8 cellular contexts compared by ENCODE assay signal in the genomic region with DNA sequence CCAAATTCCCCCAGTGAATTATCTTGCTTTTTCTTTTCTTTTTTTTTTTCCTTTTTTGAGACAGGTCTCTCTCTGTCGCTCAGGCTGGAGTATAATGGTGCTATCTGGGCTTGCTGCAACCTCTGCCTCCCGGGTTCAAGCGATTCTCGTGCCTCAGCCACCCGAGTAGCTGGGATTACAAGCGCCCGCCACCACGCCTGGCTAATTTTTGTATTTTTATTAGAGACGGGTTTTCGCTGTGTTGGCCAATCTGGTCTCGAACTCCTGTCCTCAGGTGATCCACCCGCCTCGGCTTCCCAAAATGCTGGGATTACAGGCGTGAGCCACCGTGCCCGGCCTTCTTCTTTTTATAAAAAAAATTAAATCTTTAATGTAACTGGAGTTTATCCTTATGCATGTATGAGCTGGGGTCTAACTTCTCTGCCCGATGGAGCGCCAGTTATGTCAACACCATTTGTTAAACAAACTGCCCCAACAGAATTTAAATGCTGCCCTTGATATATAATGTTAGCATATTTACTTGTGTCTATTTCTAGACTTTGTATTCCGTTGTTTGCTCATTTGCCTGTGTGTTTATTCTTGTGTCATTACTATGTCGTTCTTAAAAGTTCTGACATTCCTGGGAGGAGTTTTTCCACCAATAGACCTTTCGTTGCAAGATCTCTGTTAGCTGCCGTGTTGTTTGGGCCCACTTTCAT. TPM values are rescaled to one million over a fixed set of nuclear protein-coding genes. Genes with fewer than 3 reads are reported as not detected.
DNase-seq lines count a peak whose midpoint lies in the region; ATAC-seq and TF ChIP-seq lines count a peak whose summit lies in the region.

No MANE protein-coding gene starts in this region.

- H3K27ac ChIP-seq in BLaER1 treated with 17β-estradiol and CSF1 and Interleukin-3, amounts not matched to agents 10 nM and 100 nM, result peak overlapping the region; percentile 61 to 99 (median 93); a peak in 21 of 22 replicates
- peak overlapping the region; percentile 77 to 82 for H3K27ac ChIP-seq in tibial artery

- H3K4me1 Mint-ChIP-seq in activated naive CD8-positive, alpha-beta T cell treated with anti-CD3 and anti-CD28 coated beads, Interleukin-2, amount 10 ng/mL, durations not matched to agents 7 days and 5 days, result peaks cover 27% of the 10 kb centered on the region

- H3K9ac ChIP-seq in BLaER1 treated with 17β-estradiol and CSF1 and Interleukin-3, amounts not matched to agents 10 nM and 100 nM, result peak overlapping the region; percentile 69 to 96 (median 92)

- peak overlapping the region; percentile 88 to 99 (median 94) for H3K4me2 ChIP-seq in BLaER1 treated with 17β-estradiol and CSF1 and Interleukin-3, amounts not matched to agents 10 nM and 100 nM

- DNase-seq in activated naive CD8-positive, alpha-beta T cell treated with anti-CD3 and anti-CD28 coated beads, Interleukin-2, amount 10 ng/mL, durations not matched to agents 7 days and 5 days, result no peak
- DNase-seq in kidney epithelial cell (ENCODE audit: low read depth) (no peak), tibial artery (no peak), 8988T (no peak)

- H3K27me3 Mint-ChIP-seq in activated naive CD8-positive, alpha-beta T cell treated with anti-CD3 and anti-CD28 coated beads, Interleukin-2, amount 10 ng/mL, durations not matched to agents 7 days and 5 days, result peaks cover 3% of the 10 kb centered on the region

- H3K4me3 ChIP-seq in BLaER1 treated with 17β-estradiol and CSF1 and Interleukin-3, amounts not matched to agents 10 nM and 100 nM, result peak overlapping the region; percentile 55 to 87 (median 75)
- H3K4me3 ChIP-seq in kidney epithelial cell (ENCODE audit: low read depth, low read length) (peak overlapping the region; percentile 67), tibial artery (peak overlapping the region; percentile 58 to 63)

- peaks cover 0 to 29% (median 18%) of the 10 kb centered on the region in 11 experiments; a peak in 16 of 22 replicates for H4K20me1 ChIP-seq in BLaER1 treated with 17β-estradiol and CSF1 and Interleukin-3, amounts not matched to agents 10 nM and 100 nM

- POLR2A ChIA-PET in activated naive CD8-positive, alpha-beta T cell treated with anti-CD3 and anti-CD28 coated beads, Interleukin-2, amount 10 ng/mL, durations not matched to agents 7 days and 5 days (lab: Charles Lee), result interaction anchor here (0.7 to 8.1 kb wide), 19 partner anchors 11 to 354 kb away, joined by 3 to 87 read pairs (median 6); a partner anchor contains a TSS

- peak overlapping the region; percentile 96 for H3K4me3 Mint-ChIP-seq in activated naive CD8-positive, alpha-beta T cell treated with anti-CD3 and anti-CD28 coated beads, Interleukin-2, amount 10 ng/mL, durations not matched to agents 7 days and 5 days

- no peaks in the 10 kb centered on the region for H3K27me3 ChIP-seq in BLaER1 treated with 17β-estradiol and CSF1 and Interleukin-3, amounts not matched to agents 10 nM and 100 nM
- no peaks in the 10 kb centered on the region for H3K27me3 ChIP-seq in kidney epithelial cell (ENCODE audit: control insufficient read depth, insufficient read depth, low read length)
- H3K27me3 ChIP-seq in tibial artery, result no peaks in the 10 kb centered on the region

- peaks cover 26 to 49% (median 41%) of the 10 kb centered on the region in 10 experiments for H3K4me1 ChIP-seq in BLaER1 treated with 17β-estradiol and CSF1 and Interleukin-3, amounts not matched to agents 10 nM and 100 nM
- peaks cover 0 to 14% (median 8%) of the 10 kb centered on the region in 4 donors for H3K4me1 ChIP-seq in tibial artery

- ATAC-seq in HG02759 (IDR thresholded peaks at IDR 0.05; ENCODE audit: unreplicated experiment) (peak; percentile 31), HG03460 (IDR thresholded peaks at IDR 0.05; ENCODE audit: unreplicated experiment) (no peak), GM21786 (IDR thresholded peaks at IDR 0.05; ENCODE audit: unreplicated experiment) (no peak)
- ATAC-seq in activated naive CD8-positive, alpha-beta T cell treated with anti-CD3 and anti-CD28 coated beads, Interleukin-2, amount 10 ng/mL, durations not matched to agents 7 days and 5 days (ENCODE audit: low read depth), result peak; percentile 40

- TF ChIP-seq CTCF in kidney epithelial cell (IDR thresholded peaks at IDR 0.05; ENCODE audit: insufficient read depth, low read length, poor library complexity, severe bottlenecking), result no peak
- TF ChIP-seq CTCF in tibial artery (IDR thresholded peaks at IDR 0.05), result no peak

- peaks cover 0 to 36% (median 22%) of the 10 kb centered on the region in 11 experiments; a peak in 18 of 22 replicates for H3K36me3 ChIP-seq in BLaER1 treated with 17β-estradiol and CSF1 and Interleukin-3, amounts not matched to agents 10 nM and 100 nM
- peaks cover 2% of the 10 kb centered on the region for H3K36me3 ChIP-seq in kidney epithelial cell (ENCODE audit: control insufficient read depth, insufficient read depth, low read length)
- no peaks in the 10 kb centered on the region for H3K36me3 ChIP-seq in tibial artery

- H3K27ac Mint-ChIP-seq in activated naive CD8-positive, alpha-beta T cell treated with anti-CD3 and anti-CD28 coated beads, Interleukin-2, amount 10 ng/mL, durations not matched to agents 7 days and 5 days, result peak overlapping the region; percentile 92

- intact Hi-C loops in tibial artery (cut with DNase I; ENCODE audit: low total_unique reads), result no loop called here

- peaks cover 24% of the 10 kb centered on the region for H3K36me3 Mint-ChIP-seq in activated naive CD8-positive, alpha-beta T cell treated with anti-CD3 and anti-CD28 coated beads, Interleukin-2, amount 10 ng/mL, durations not matched to agents 7 days and 5 days

- no peaks in the 10 kb centered on the region for H3K9me3 Mint-ChIP-seq in activated naive CD8-positive, alpha-beta T cell treated with anti-CD3 and anti-CD28 coated beads, Interleukin-2, amount 10 ng/mL, durations not matched to agents 7 days and 5 days

- no peaks in the 10 kb centered on the region for H3K9me3 ChIP-seq in BLaER1 treated with 17β-estradiol and CSF1 and Interleukin-3, amounts not matched to agents 10 nM and 100 nM (replicated peaks in 1 of 11)
- no peaks in the 10 kb centered on the region for H3K9me3 ChIP-seq in tibial artery

RNA-seq across cellular contexts. Expression of a gene that starts 0.5 kb away (rescaled TPM):
- total RNA-seq in activated naive CD8-positive, alpha-beta T cell treated with anti-CD3 and anti-CD28 coated beads, Interleukin-2, amount 10 ng/mL, durations not matched to agents 7 days and 5 days, result 100 to 1,000 TPM; 128 to 152 TPM
- total RNA-seq in kidney epithelial cell, result 11.6 and 21.6 TPM in 2 replicates

RNA-seq across cellular contexts. Expression of a gene that starts 20.9 kb away (rescaled TPM):
- total RNA-seq in activated naive CD8-positive, alpha-beta T cell treated with anti-CD3 and anti-CD28 coated beads, Interleukin-2, amount 10 ng/mL, durations not matched to agents 7 days and 5 days, result 10 to 100 TPM; 15.7 to 16.5 TPM
- 13.3 and 16.1 TPM in 2 replicates for total RNA-seq in kidney epithelial cell

RNA-seq across cellular contexts. Expression of a gene that starts 34.7 kb away (rescaled TPM):
- 10 to 100 TPM; 39.5 to 46.4 TPM for total RNA-seq in activated naive CD8-positive, alpha-beta T cell treated with anti-CD3 and anti-CD28 coated beads, Interleukin-2, amount 10 ng/mL, durations not matched to agents 7 days and 5 days
- total RNA-seq in kidney epithelial cell, result 10.0 and 14.7 TPM in 2 replicates

RNA-seq across cellular contexts. Expression of a gene that starts 36.9 kb away (rescaled TPM):
- total RNA-seq in activated naive CD8-positive, alpha-beta T cell treated with anti-CD3 and anti-CD28 coated beads, Interleukin-2, amount 10 ng/mL, durations not matched to agents 7 days and 5 days, result 100 to 1,000 TPM; 129 to 130 TPM
- total RNA-seq in kidney epithelial cell, result 7.8 and 14.1 TPM in 2 replicates

RNA-seq across cellular contexts. Expression of a gene that starts 38.2 kb away (rescaled TPM):
- total RNA-seq in activated naive CD8-positive, alpha-beta T cell treated with anti-CD3 and anti-CD28 coated beads, Interleukin-2, amount 10 ng/mL, durations not matched to agents 7 days and 5 days, result 10 to 100 TPM; 47.2 to 56.8 TPM
- 33.5 and 34.3 TPM in 2 replicates for total RNA-seq in kidney epithelial cell

Comparison
In these comparisons a context has a peak if more than half of its experiments do, and no peak if none do; other contexts are left out.
1. ATAC-seq: peak in HG02759 (single experiment) and activated naive CD8-positive, alpha-beta T cell treated with anti-CD3 and anti-CD28 coated beads, Interleukin-2, amount 10 ng/mL, durations not matched to agents 7 days and 5 days (single experiment); none in HG03460 (single experiment) and GM21786 (single experiment).
2. Peak in every context shown above with its lines, with median percentiles within 50 percentile points of each other: H3K4me3 ChIP-seq.